8 cellular contexts compared by ENCODE assay signal in the genomic region with DNA sequence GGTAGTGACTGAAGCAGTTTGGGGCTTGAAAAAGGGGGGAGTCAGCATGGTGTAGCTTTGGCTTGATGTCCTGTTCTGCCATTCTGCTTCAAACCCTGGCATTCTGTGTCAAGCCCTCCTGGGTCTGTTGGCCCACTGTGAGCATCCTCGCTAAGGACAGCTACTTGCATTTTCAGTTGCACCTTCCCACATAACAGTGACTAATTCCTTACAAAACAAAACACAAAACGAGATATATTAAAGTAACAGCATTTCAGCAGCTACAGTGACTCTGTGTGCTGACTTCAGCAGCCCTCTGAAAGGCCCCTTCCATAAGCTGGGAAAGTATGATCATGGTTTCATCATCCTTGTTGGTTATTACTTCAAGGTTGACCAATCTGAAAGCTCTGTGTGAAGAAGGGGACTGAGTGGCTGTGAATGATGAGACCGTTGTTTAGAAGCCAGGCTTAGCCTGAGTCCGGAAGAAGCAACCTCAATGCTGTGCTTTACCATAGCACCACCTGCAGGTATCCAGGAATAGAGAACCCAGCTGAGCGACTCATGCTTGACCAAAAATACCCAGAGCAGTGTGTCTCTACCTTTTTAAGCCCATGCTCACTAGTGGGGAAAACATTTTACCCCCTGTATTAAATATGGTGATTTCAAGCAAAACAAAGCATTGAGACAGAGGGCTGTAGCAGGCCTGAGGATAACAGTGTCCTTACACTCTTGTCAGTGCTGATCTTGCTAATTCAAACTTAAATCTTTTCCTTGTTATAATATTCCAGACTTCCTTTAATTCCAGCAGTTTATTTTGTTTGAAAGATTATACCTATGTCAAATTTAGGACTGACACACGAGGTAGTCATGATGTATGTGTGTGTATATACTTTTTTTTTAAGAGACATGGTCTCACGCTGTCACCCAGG. TPM values are rescaled to one million over a fixed set of nuclear protein-coding genes. Genes with fewer than 3 reads are reported as not detected.
A peak's percentile ranks its signal among the peaks of the same experiment; 100 is the strongest.
DNase-seq lines count a peak whose midpoint lies in the region; ATAC-seq and TF ChIP-seq lines count a peak whose summit lies in the region.

No MANE protein-coding gene starts in this region.

- H3K4me2 ChIP-seq in neural progenitor cell = no peak overlapping the region

- H3K9me3 Mint-ChIP-seq in neural progenitor cell = no peaks in the 10 kb centered on the region

- H3K27ac Mint-ChIP-seq in neural progenitor cell = no peak overlapping the region

- no peaks in the 10 kb centered on the region for H3F3A ChIP-seq in neural progenitor cell (ENCODE audit: low read depth)

- no peak overlapping the region for H3K9ac ChIP-seq in neural progenitor cell

- H3K27ac ChIP-seq in neural progenitor cell = no peak overlapping the region

- no peaks in the 10 kb centered on the region for H3K4me1 ChIP-seq in neural progenitor cell

- no peaks in the 10 kb centered on the region for H3K4me1 Mint-ChIP-seq in neural progenitor cell

- no peaks in the 10 kb centered on the region for H3K79me2 ChIP-seq in neural progenitor cell (ENCODE audit: low read depth)

- H3K36me3 Mint-ChIP-seq in neural progenitor cell = no peaks in the 10 kb centered on the region

- in situ Hi-C loops in GM13977 (cut with MboI; ENCODE audit: low pct_unique_long_range_greater_than_20kb, low sequenced_read_pairs, unreplicated experiment) = no loop called here

- H3K27me3 ChIP-seq in neural progenitor cell = no peaks in the 10 kb centered on the region

- TF ChIP-seq CTCF in GM13977 (IDR thresholded peaks at IDR 0.05; ENCODE audit: extremely low read depth, insufficient read depth, missing control alignments) (peak; percentile 74), neural progenitor cell (IDR thresholded peaks at IDR 0.05) (peak; percentile 73)

- peak; percentile 91 for ATAC-seq in HG02678 (IDR thresholded peaks at IDR 0.05; ENCODE audit: unreplicated experiment)

- no peak overlapping the region for H3K4me3 Mint-ChIP-seq in neural progenitor cell

- no peaks in the 10 kb centered on the region for H3K36me3 ChIP-seq in neural progenitor cell

- H3K27me3 Mint-ChIP-seq in neural progenitor cell (ENCODE audit: insufficient read depth, low read depth) = peaks cover 1% of the 10 kb centered on the region

- H3K9me3 ChIP-seq in neural progenitor cell (ENCODE audit: low read depth) = no peaks in the 10 kb centered on the region

- H2AFZ ChIP-seq in neural progenitor cell (replicated peaks) = no peak overlapping the region

- peak; percentile 61 for DNase-seq in Ammon's horn (ENCODE audit: low spot score)
- peak; percentile 61 for DNase-seq in GM13977 (ENCODE audit: low spot score)
- DNase-seq in MV-4-11 (lab: John Stamatoyannopoulos, UW) = peak; percentile 94
- DNase-seq in activated CD4-positive, alpha-beta T cell treated with anti-CD3 and anti-CD28 coated beads, Interleukin-2, amount 50 U/mL, for 4 hours = peak; percentile 3 to 9
- DNase-seq in fibroblast of peridontal ligament (ENCODE audit: extremely low read depth) = peak; percentile 90
- peak; percentile 72 for DNase-seq in neural progenitor cell (ENCODE audit: low spot score)
- no peak for DNase-seq in NCI-H774 (lab: John Stamatoyannopoulos, UW)

- H4K20me1 ChIP-seq in neural progenitor cell (ENCODE audit: low read depth) = no peaks in the 10 kb centered on the region

- no peak overlapping the region for H3K4me3 ChIP-seq in neural progenitor cell

RNA-seq across cellular contexts. Expression of a gene that starts 42.6 kb away (rescaled TPM):
- 0.22 and 0.37 TPM in 2 replicates for total RNA-seq in neural progenitor cell (ENCODE audit: low replicate concordance)
